ENCODE assay signal across 14 cellular contexts in genomic region chr13:39955560-39955959, GRCh38.
A peak's percentile ranks its signal among the peaks of the same experiment; 100 is the strongest.
DNase-seq lines count a peak whose midpoint lies in the region; ATAC-seq and TF ChIP-seq lines count a peak whose summit lies in the region.
"Had no signal": no experiment of that assay in that cellular context is flagged by ENCODE, and none has a peak within 500 bp of the region (broad histone marks: within the 10 kb centered on the region; RNA-seq: fewer than 3 reads in every experiment).

No MANE protein-coding gene starts in this region.

- no peak overlapping the region for H3K23ac ChIP-seq in trophoblast cell (ENCODE audit: low read length)

- H3K4me2 ChIP-seq in trophoblast cell (ENCODE audit: low read length): no peak overlapping the region

- H2BK5ac ChIP-seq in trophoblast cell (ENCODE audit: low read depth, low read length, poor library complexity): no peak overlapping the region

- H4K91ac ChIP-seq in trophoblast cell (ENCODE audit: low read depth, low read length): no peak overlapping the region

- no peaks in the 10 kb centered on the region for H3K27me3 Mint-ChIP-seq in activated CD8-positive, alpha-beta T cell treated with anti-CD3 and anti-CD28 coated beads for 36 hours
- H3K27me3 Mint-ChIP-seq in activated CD8-positive, alpha-beta T cell treated with anti-CD3 and anti-CD28 coated beads, Interleukin-2, amount 10 ng/mL, durations not matched to agents 7 days and 5 days (ENCODE audit: low read depth): peaks cover 1% of the 10 kb centered on the region
- H3K27me3 Mint-ChIP-seq in stimulated activated naive B cell treated with anti-CD40 and anti-IgM and Interleukin-4, amounts not matched to agents 10 μg/mL and 1 μg/mL and 100 μg/mL, for 72 hours: no peaks in the 10 kb centered on the region
- H3K27me3 Mint-ChIP-seq: activated B cell treated with CpG ODN at 0.5 μM for 24 hours had no signal

- H3K9ac ChIP-seq in trophoblast cell (ENCODE audit: low read length): no peak overlapping the region

- no peak overlapping the region for H3K4ac ChIP-seq in trophoblast cell (ENCODE audit: low read depth, low read length)

- no peak for DNase-seq in activated CD8-positive, alpha-beta T cell treated with anti-CD3 and anti-CD28 coated beads for 36 hours
- no peak for DNase-seq in activated CD8-positive, alpha-beta T cell treated with anti-CD3 and anti-CD28 coated beads, Interleukin-2, amount 10 ng/mL, durations not matched to agents 7 days and 5 days
- DNase-seq in stimulated activated naive B cell treated with anti-CD40 and anti-IgM and Interleukin-4, amounts not matched to agents 10 μg/mL and 1 μg/mL and 100 μg/mL, for 72 hours: no peak
- no peak for DNase-seq in trophoblast cell
- DNase-seq in cerebellar cortex (ENCODE audit: low spot score): no peak
- DNase-seq: activated B cell treated with CpG ODN at 0.5 μM for 24 hours, amniotic stem cell, occipital lobe, Peyer's patch had no signal

- H3K18ac ChIP-seq in trophoblast cell (ENCODE audit: low read length): no peak overlapping the region

- no peak overlapping the region for H3K27ac ChIP-seq in trophoblast cell (ENCODE audit: low read depth, low read length)
- no peak overlapping the region for H3K27ac ChIP-seq in gastroesophageal sphincter
- H3K27ac ChIP-seq: epithelial cell of prostate, Peyer's patch had no signal

- H3K79me1 ChIP-seq in trophoblast cell (ENCODE audit: low read length): peaks cover 2% of the 10 kb centered on the region

- no CpG with 5 or more reads among the region's 1 CpG for WGBS in trophoblast cell (ENCODE audit: extremely low coverage, insufficient coverage, insufficient read length)
- 71 to 88% methylated on average over 1 of the region's 1 CpG for WGBS in gastroesophageal sphincter (ENCODE audit: low coverage in 1 of 2), 2 donors

- H2AK5ac ChIP-seq in trophoblast cell (ENCODE audit: low read length): no peak overlapping the region

- peaks cover 1% of the 10 kb centered on the region for H3K9me3 Mint-ChIP-seq in activated CD8-positive, alpha-beta T cell treated with anti-CD3 and anti-CD28 coated beads for 36 hours
- no peaks in the 10 kb centered on the region for H3K9me3 Mint-ChIP-seq in activated CD8-positive, alpha-beta T cell treated with anti-CD3 and anti-CD28 coated beads, Interleukin-2, amount 10 ng/mL, durations not matched to agents 7 days and 5 days (ENCODE audit: insufficient read depth)
- H3K9me3 Mint-ChIP-seq in stimulated activated naive B cell treated with anti-CD40 and anti-IgM and Interleukin-4, amounts not matched to agents 10 μg/mL and 1 μg/mL and 100 μg/mL, for 72 hours: no peaks in the 10 kb centered on the region
- H3K9me3 Mint-ChIP-seq: activated B cell treated with CpG ODN at 0.5 μM for 24 hours had no signal

- H3K36me3 Mint-ChIP-seq in activated CD8-positive, alpha-beta T cell treated with anti-CD3 and anti-CD28 coated beads for 36 hours (ENCODE audit: low read depth): no peaks in the 10 kb centered on the region
- peaks cover 4% of the 10 kb centered on the region for H3K36me3 Mint-ChIP-seq in activated CD8-positive, alpha-beta T cell treated with anti-CD3 and anti-CD28 coated beads, Interleukin-2, amount 10 ng/mL, durations not matched to agents 7 days and 5 days (ENCODE audit: low read depth)
- no peaks in the 10 kb centered on the region for H3K36me3 Mint-ChIP-seq in stimulated activated naive B cell treated with anti-CD40 and anti-IgM and Interleukin-4, amounts not matched to agents 10 μg/mL and 1 μg/mL and 100 μg/mL, for 72 hours

- H4K8ac ChIP-seq in trophoblast cell (ENCODE audit: low read depth, low read length): no peak overlapping the region

- H3K4me1 Mint-ChIP-seq in activated CD8-positive, alpha-beta T cell treated with anti-CD3 and anti-CD28 coated beads for 36 hours (ENCODE audit: low read depth): peaks cover 64% of the 10 kb centered on the region
- peaks cover 54% of the 10 kb centered on the region for H3K4me1 Mint-ChIP-seq in activated CD8-positive, alpha-beta T cell treated with anti-CD3 and anti-CD28 coated beads, Interleukin-2, amount 10 ng/mL, durations not matched to agents 7 days and 5 days (ENCODE audit: low read depth)
- peaks cover 43 to 53% of the 10 kb centered on the region in 2 donors for H3K4me1 Mint-ChIP-seq in stimulated activated naive B cell treated with anti-CD40 and anti-IgM and Interleukin-4, amounts not matched to agents 10 μg/mL and 1 μg/mL and 100 μg/mL, for 72 hours

- no peak overlapping the region for H2BK12ac ChIP-seq in trophoblast cell (ENCODE audit: low read length)

- POLR2A ChIA-PET in activated CD8-positive, alpha-beta T cell treated with anti-CD3 and anti-CD28 coated beads for 36 hours (lab: Charles Lee): interaction anchor here (0.6 to 0.8 kb wide), 2 partner anchors 106 to 441 kb away, joined by 3 read pairs; no protein-coding TSS in a partner anchor
- POLR2A ChIA-PET in activated CD8-positive, alpha-beta T cell treated with anti-CD3 and anti-CD28 coated beads, Interleukin-2, amount 10 ng/mL, durations not matched to agents 7 days and 5 days (lab: Charles Lee): no interaction called here

- intact Hi-C loops in activated CD8-positive, alpha-beta T cell treated with anti-CD3 and anti-CD28 coated beads for 36 hours (cut with micrococcal nuclease): loop anchor here (5.0 kb wide), 1 partner anchor 72 kb away; no protein-coding TSS in a partner anchor

- no peaks in the 10 kb centered on the region for H3K4me1 ChIP-seq in trophoblast cell (ENCODE audit: control insufficient read depth in 1 of 2, insufficient read depth in 2 of 2, low read length in 2 of 2)
- H3K4me1 ChIP-seq in gastroesophageal sphincter: peaks cover 0 to 15% (median 5%) of the 10 kb centered on the region in 3 donors
- H3K4me1 ChIP-seq: Peyer's patch had no signal

- H3K9me3 ChIP-seq in trophoblast cell (ENCODE audit: insufficient read depth, low read depth, low read length) (no peaks in the 10 kb centered on the region), gastroesophageal sphincter (no peaks in the 10 kb centered on the region)
- H3K9me3 ChIP-seq: Peyer's patch had no signal

- H3K14ac ChIP-seq in trophoblast cell (ENCODE audit: low read length): no peak overlapping the region

- no peak overlapping the region for H2BK120ac ChIP-seq in trophoblast cell (ENCODE audit: insufficient read depth, low read length, poor library complexity)

- no peaks in the 10 kb centered on the region for H3K27me3 ChIP-seq in trophoblast cell (ENCODE audit: insufficient read depth, low read length)
- H3K27me3 ChIP-seq in gastroesophageal sphincter: no peaks in the 10 kb centered on the region
- H3K27me3 ChIP-seq: Peyer's patch had no signal

- no peak overlapping the region for H3K4me3 Mint-ChIP-seq in activated CD8-positive, alpha-beta T cell treated with anti-CD3 and anti-CD28 coated beads for 36 hours
- H3K4me3 Mint-ChIP-seq in activated CD8-positive, alpha-beta T cell treated with anti-CD3 and anti-CD28 coated beads, Interleukin-2, amount 10 ng/mL, durations not matched to agents 7 days and 5 days: no peak overlapping the region
- no peak overlapping the region for H3K4me3 Mint-ChIP-seq in stimulated activated naive B cell treated with anti-CD40 and anti-IgM and Interleukin-4, amounts not matched to agents 10 μg/mL and 1 μg/mL and 100 μg/mL, for 72 hours
- H3K4me3 Mint-ChIP-seq: activated B cell treated with CpG ODN at 0.5 μM for 24 hours had no signal

- peak overlapping the region; percentile 32 for H3K27ac Mint-ChIP-seq in activated CD8-positive, alpha-beta T cell treated with anti-CD3 and anti-CD28 coated beads for 36 hours
- H3K27ac Mint-ChIP-seq in activated CD8-positive, alpha-beta T cell treated with anti-CD3 and anti-CD28 coated beads, Interleukin-2, amount 10 ng/mL, durations not matched to agents 7 days and 5 days: no peak overlapping the region
- no peak overlapping the region for H3K27ac Mint-ChIP-seq in stimulated activated naive B cell treated with anti-CD40 and anti-IgM and Interleukin-4, amounts not matched to agents 10 μg/mL and 1 μg/mL and 100 μg/mL, for 72 hours

- H3K79me2 ChIP-seq in trophoblast cell (ENCODE audit: control insufficient read depth, insufficient read depth, low read length, poor library complexity): no peaks in the 10 kb centered on the region

- no peak for TF ChIP-seq CTCF in activated CD8-positive, alpha-beta T cell treated with anti-CD3 and anti-CD28 coated beads for 36 hours (IDR thresholded peaks at IDR 0.05)
- no peak for TF ChIP-seq CTCF in gastroesophageal sphincter (IDR thresholded peaks at IDR 0.05)

- CTCF ChIA-PET in activated CD8-positive, alpha-beta T cell treated with anti-CD3 and anti-CD28 coated beads for 36 hours (lab: Charles Lee): interaction anchor here (1.6 to 6.8 kb wide), 3 partner anchors 13 to 70 kb away, joined by 3 to 62 read pairs (median 6); no protein-coding TSS in a partner anchor
- CTCF ChIA-PET in activated CD8-positive, alpha-beta T cell treated with anti-CD3 and anti-CD28 coated beads, Interleukin-2, amount 10 ng/mL, durations not matched to agents 7 days and 5 days (lab: Charles Lee): interaction anchor here (0.8 to 6.1 kb wide), 7 partner anchors 10 to 858 kb away, joined by 3 to 59 read pairs (median 4); no protein-coding TSS in a partner anchor

- no peak for TF ChIP-seq POLR2A in gastroesophageal sphincter (IDR thresholded peaks at IDR 0.05)

- no peak overlapping the region for H2AFZ ChIP-seq in trophoblast cell (ENCODE audit: insufficient read depth, low read length, poor library complexity)

- TF ChIP-seq EP300 in gastroesophageal sphincter (IDR thresholded peaks at IDR 0.05): no peak

- H3K36me3 ChIP-seq in trophoblast cell (ENCODE audit: control insufficient read depth in 1 of 2, insufficient read depth in 2 of 2, low read length in 2 of 2) (no peaks in the 10 kb centered on the region), gastroesophageal sphincter (no peaks in the 10 kb centered on the region)
- H3K36me3 ChIP-seq: Peyer's patch had no signal

- no peak overlapping the region for H3K4me3 ChIP-seq in trophoblast cell (ENCODE audit: low read depth, low read length)
- H3K4me3 ChIP-seq in gastroesophageal sphincter: no peak overlapping the region
- H3K4me3 ChIP-seq: Peyer's patch, skin epidermis had no signal

- H4K12ac ChIP-seq in trophoblast cell (ENCODE audit: low read depth, low read length): no peak overlapping the region

- peak; percentile 8 for ATAC-seq in activated CD8-positive, alpha-beta T cell treated with anti-CD3 and anti-CD28 coated beads for 36 hours
- no peak for ATAC-seq in activated CD8-positive, alpha-beta T cell treated with anti-CD3 and anti-CD28 coated beads, Interleukin-2, amount 10 ng/mL, durations not matched to agents 7 days and 5 days
- ATAC-seq in GM21423 (IDR thresholded peaks at IDR 0.05; ENCODE audit: unreplicated experiment): peak; percentile 44
- peak; percentile 8 for ATAC-seq in HG03108 (IDR thresholded peaks at IDR 0.05; ENCODE audit: unreplicated experiment)
- ATAC-seq in stimulated activated naive B cell treated with anti-CD40 and anti-IgM and Interleukin-4, amounts not matched to agents 10 μg/mL and 1 μg/mL and 100 μg/mL, for 72 hours (replicated peaks): peak; percentile 61 to 65
- ATAC-seq in gastroesophageal sphincter: no peak

Comparison
In these comparisons a context has a peak if more than half of its experiments do, and no peak if none do; other contexts are left out.
1. ATAC-seq: peak in activated CD8-positive, alpha-beta T cell treated with anti-CD3 and anti-CD28 coated beads for 36 hours (single experiment), GM21423 (single experiment), HG03108 (single experiment) and stimulated activated naive B cell treated with anti-CD40 and anti-IgM and Interleukin-4, amounts not matched to agents 10 μg/mL and 1 μg/mL and 100 μg/mL, for 72 hours (2 of 2); none in activated CD8-positive, alpha-beta T cell treated with anti-CD3 and anti-CD28 coated beads, Interleukin-2, amount 10 ng/mL, durations not matched to agents 7 days and 5 days (single experiment) and gastroesophageal sphincter (single experiment).